Comparison of ENCODE assay signal across 8 cellular contexts in the genomic region with DNA sequence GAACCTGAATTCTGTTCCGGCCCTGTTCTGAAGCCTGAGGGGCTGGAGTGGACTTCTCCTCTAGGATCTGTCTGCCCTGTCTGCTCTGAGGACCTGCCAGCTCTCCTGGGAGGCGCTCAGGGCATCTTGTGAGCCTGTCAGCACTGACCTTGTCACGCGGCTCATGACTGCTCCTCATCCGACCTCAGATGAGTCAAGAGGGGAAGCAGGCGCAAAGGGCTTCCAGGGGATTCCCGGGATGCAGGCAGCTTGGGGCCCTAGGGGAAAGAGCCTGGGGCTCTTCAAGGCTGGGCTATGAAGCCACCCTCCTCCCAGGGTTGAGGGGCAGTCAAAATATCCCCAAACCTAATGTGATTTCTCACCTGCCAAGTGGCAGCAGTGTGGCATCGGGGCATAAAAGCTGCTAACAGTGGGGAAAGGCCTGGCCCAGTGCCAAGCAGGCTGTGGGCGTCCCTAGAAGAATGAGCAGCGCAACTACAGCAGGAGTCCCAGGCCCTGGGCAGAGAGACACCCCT. TPM values are rescaled to one million over a fixed set of nuclear protein-coding genes. Genes with fewer than 3 reads are reported as not detected.
DNase-seq lines count a peak whose midpoint lies in the region; ATAC-seq and TF ChIP-seq lines count a peak whose summit lies in the region.

No MANE protein-coding gene starts in this region.

- H3K4me1 Mint-ChIP-seq in CD4-positive, alpha-beta T cell (ENCODE audit: low read depth): peaks cover 27% of the 10 kb centered on the region
- H3K4me1 Mint-ChIP-seq in stimulated activated memory B cell treated with anti-CD40 and anti-IgM and Interleukin-4, amounts not matched to agents 10 μg/mL and 1 μg/mL and 100 μg/mL, for 72 hours: peaks cover 31% of the 10 kb centered on the region

- no peaks in the 10 kb centered on the region for H3K36me3 Mint-ChIP-seq in CD4-positive, alpha-beta T cell (ENCODE audit: low read depth)
- H3K36me3 Mint-ChIP-seq in stimulated activated memory B cell treated with anti-CD40 and anti-IgM and Interleukin-4, amounts not matched to agents 10 μg/mL and 1 μg/mL and 100 μg/mL, for 72 hours: no peaks in the 10 kb centered on the region

- H3K9me3 Mint-ChIP-seq in CD4-positive, alpha-beta T cell: no peaks in the 10 kb centered on the region
- no peaks in the 10 kb centered on the region for H3K9me3 Mint-ChIP-seq in stimulated activated memory B cell treated with anti-CD40 and anti-IgM and Interleukin-4, amounts not matched to agents 10 μg/mL and 1 μg/mL and 100 μg/mL, for 72 hours

- CTCF ChIA-PET in CD4-positive, alpha-beta T cell (lab: Charles Lee): interaction anchor here (0.6 to 1.5 kb wide), 7 partner anchors 10 to 255 kb away, joined by 3 to 6 read pairs (median 3); no protein-coding TSS in a partner anchor

- peaks cover 3% of the 10 kb centered on the region for H3K4me1 ChIP-seq in mucosa of descending colon (ENCODE audit: low read depth)

- no peak overlapping the region for H3K4me3 Mint-ChIP-seq in CD4-positive, alpha-beta T cell
- peak overlapping the region; percentile 5 for H3K4me3 Mint-ChIP-seq in stimulated activated memory B cell treated with anti-CD40 and anti-IgM and Interleukin-4, amounts not matched to agents 10 μg/mL and 1 μg/mL and 100 μg/mL, for 72 hours

- no peak for TF ChIP-seq CTCF in CD4-positive, alpha-beta T cell (IDR thresholded peaks at IDR 0.05)
- TF ChIP-seq CTCF in mucosa of descending colon (IDR thresholded peaks at IDR 0.05): no peak

- no peaks in the 10 kb centered on the region for H3K27me3 ChIP-seq in CD4-positive, alpha-beta T cell (ENCODE audit: control insufficient read depth, insufficient read depth, low read length)

- H3K27ac ChIP-seq in CD4-positive, alpha-beta T cell (ENCODE audit: low read depth, low read length): no peak overlapping the region

- no peaks in the 10 kb centered on the region for H3K36me3 ChIP-seq in mucosa of descending colon (ENCODE audit: low read depth)

- DNase-seq in CD4-positive, alpha-beta T cell: peak; percentile 44 to 72 (median 64)
- peak; percentile 92 for DNase-seq in M059J (ENCODE audit: low read depth)
- DNase-seq in activated CD4-positive, alpha-beta T cell treated with anti-CD3 and anti-CD28 coated beads, Interleukin-2, amount 50 U/mL, for 24 hours (ENCODE audit: low read depth in 1 of 2, low spot score in 1 of 2): peak; percentile 59 to 68
- peak; percentile 95 for DNase-seq in dermis blood vessel endothelial cell
- DNase-seq in mucosa of descending colon: peak; percentile 56 to 84 (median 60)
- no peak for DNase-seq in DMS114 treated with DMSO at 0.1 percent for 48 hours (lab: John Stamatoyannopoulos, UW; ENCODE audit: unreplicated experiment)

- POLR2A ChIA-PET in CD4-positive, alpha-beta T cell (lab: Charles Lee): interaction anchor here (4.6 kb wide), 1 partner anchor 9 kb away, joined by 65 read pairs; no protein-coding TSS in a partner anchor

- intact Hi-C loops in CD4-positive, alpha-beta T cell (cut with DNase I, micrococcal nuclease): loop anchor here in 1 of 2 experiments (1.0 kb wide), 1 partner anchor 11 kb away; no protein-coding TSS in a partner anchor
- intact Hi-C loops in mucosa of descending colon (cut with DNase I, micrococcal nuclease): no loop called here

- H3K27me3 Mint-ChIP-seq in CD4-positive, alpha-beta T cell: no peaks in the 10 kb centered on the region
- H3K27me3 Mint-ChIP-seq in stimulated activated memory B cell treated with anti-CD40 and anti-IgM and Interleukin-4, amounts not matched to agents 10 μg/mL and 1 μg/mL and 100 μg/mL, for 72 hours: no peaks in the 10 kb centered on the region

- H3K4me3 ChIP-seq in mucosa of descending colon: no peak overlapping the region

- peak; percentile 55 for ATAC-seq in CD4-positive, alpha-beta T cell (ENCODE audit: poor library complexity)
- ATAC-seq in GM19395 (IDR thresholded peaks at IDR 0.05; ENCODE audit: unreplicated experiment): peak; percentile 58
- peak; percentile 69 for ATAC-seq in mucosa of descending colon
- ATAC-seq in stimulated activated memory B cell treated with anti-CD40 and anti-IgM and Interleukin-4, amounts not matched to agents 10 μg/mL and 1 μg/mL and 100 μg/mL, for 72 hours: peak; percentile 88

- H3K9me3 ChIP-seq in CD4-positive, alpha-beta T cell (ENCODE audit: control insufficient read depth, low read length): no peaks in the 10 kb centered on the region
- no peaks in the 10 kb centered on the region for H3K9me3 ChIP-seq in mucosa of descending colon

- H3K27ac Mint-ChIP-seq in CD4-positive, alpha-beta T cell: peak overlapping the region; percentile 50
- peak overlapping the region; percentile 88 for H3K27ac Mint-ChIP-seq in stimulated activated memory B cell treated with anti-CD40 and anti-IgM and Interleukin-4, amounts not matched to agents 10 μg/mL and 1 μg/mL and 100 μg/mL, for 72 hours

RNA-seq across cellular contexts. Expression of gene ANKDD1A, which starts 27.6 kb away (rescaled TPM):
- 1 to 10 TPM in 1 of 2 experiments, under 1 TPM in 1; 0.95 to 1.9 TPM for total RNA-seq in CD4-positive, alpha-beta T cell
- 2.1 and 2.3 TPM in 2 replicates for total RNA-seq in M059J (2014; rRNA removed; shearing (Covaris generic))
- total RNA-seq in dermis blood vessel endothelial cell: 5.6 and 5.8 TPM in 2 replicates
- 1 to 10 TPM; 1.4 to 6.7 (median 1.6) TPM for total RNA-seq in mucosa of descending colon

RNA-seq across cellular contexts. Expression of gene PLEKHO2, which starts 42.3 kb away (rescaled TPM):
- total RNA-seq in CD4-positive, alpha-beta T cell: 1 to 10 TPM; 5.6 to 5.9 TPM
- total RNA-seq in M059J (2014; rRNA removed; shearing (Covaris generic)): 8.7 and 14.0 TPM in 2 replicates
- total RNA-seq in dermis blood vessel endothelial cell (61.3 and 65.9 TPM in 2 replicates), mucosa of descending colon (10 to 100 TPM in 2 of 3 donors, 1 to 10 TPM in 1; 5.8 to 38.9 (median 15.9) TPM)

RNA-seq across cellular contexts. Expression of gene PIF1, which starts 58.6 kb away (rescaled TPM):
- under 1 TPM; 0.22 to 0.27 TPM for total RNA-seq in CD4-positive, alpha-beta T cell
- total RNA-seq in M059J (2014; rRNA removed; shearing (Covaris generic)): 9.0 and 11.1 TPM in 2 replicates
- 5.4 and 16.5 TPM in 2 replicates for total RNA-seq in dermis blood vessel endothelial cell
- 10 to 100 TPM in 1 of 3 donors, 1 to 10 TPM in 2; 2.6 to 10.4 (median 5.0) TPM for total RNA-seq in mucosa of descending colon
